In the genomic region with DNA sequence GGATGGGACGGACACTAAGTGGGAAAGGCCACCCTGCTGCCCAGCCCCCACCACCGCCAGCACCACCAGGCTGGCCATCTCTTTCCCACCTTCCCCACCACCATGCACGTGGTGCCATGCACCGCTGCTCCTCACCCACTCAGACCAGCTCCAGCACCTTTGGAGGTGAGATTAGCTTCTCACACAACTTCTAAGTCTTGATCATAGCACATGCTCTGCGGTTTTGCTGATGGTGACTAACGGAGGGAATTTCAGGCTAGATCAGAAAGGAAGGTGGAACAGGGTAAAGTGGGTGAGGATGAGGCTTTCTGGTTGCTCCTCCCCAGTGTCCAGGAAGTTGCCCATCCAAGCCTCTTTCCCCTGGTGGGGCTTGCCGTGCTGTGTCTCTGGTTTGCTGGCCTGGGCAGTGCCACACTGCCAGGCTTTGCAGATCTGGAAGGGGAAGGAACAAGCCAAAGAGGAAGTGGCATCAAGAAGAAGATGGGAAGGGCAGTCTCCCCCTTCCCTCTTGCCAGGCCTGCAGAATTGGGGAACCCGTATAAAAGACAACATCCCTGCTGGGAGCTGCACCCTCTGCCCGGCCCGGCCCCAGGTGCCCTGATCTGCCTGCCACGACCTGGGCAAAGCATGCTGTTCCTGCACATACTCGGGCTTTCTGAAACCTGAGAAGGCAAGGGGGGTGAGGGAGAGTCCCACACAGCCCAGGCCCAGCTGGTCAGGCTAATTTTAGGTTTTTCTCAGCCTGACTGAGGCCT, we compare ENCODE assay signal across 8 cellular contexts. TPM values are rescaled to one million over a fixed set of nuclear protein-coding genes. Genes with fewer than 3 reads are reported as not detected.
DNase-seq lines count a peak whose midpoint lies in the region; ATAC-seq and TF ChIP-seq lines count a peak whose summit lies in the region.

No MANE protein-coding gene starts in this region.

- H3K27me3 ChIP-seq in IMR-90 (ENCODE audit: control insufficient read depth, insufficient read depth, low read length) (no peaks in the 10 kb centered on the region), lung (ENCODE audit: control insufficient read depth, insufficient read depth) (no peaks in the 10 kb centered on the region)

- H3K4me3 ChIP-seq in IMR-90 (ENCODE audit: insufficient read depth, low read depth, low read length) (no peak overlapping the region), lung (no peak overlapping the region)

- peaks cover 0 to 3% of the 10 kb centered on the region in 2 donors for H3K9me3 Mint-ChIP-seq in activated T-cell treated with anti-CD3 and anti-CD28 coated beads, Interleukin-2, amount 50 U/mL, for 72 hours
- no peaks in the 10 kb centered on the region for H3K9me3 Mint-ChIP-seq in progenitor cell of endocrine pancreas (ENCODE audit: low read depth)

- H4K8ac ChIP-seq in IMR-90 (ENCODE audit: low read depth in 2 of 2, low read length in 2 of 2), result peak overlapping the region; percentile 31 to 95; a peak in 3 of 4 replicates

- peak; percentile 74 for DNase-seq in IMR-90
- DNase-seq in activated T-cell treated with anti-CD3 and anti-CD28 coated beads, Interleukin-2, amount 50 U/mL, for 72 hours, result peak; percentile 56 to 58
- peak; percentile 33 for DNase-seq in lung (ENCODE audit: low spot score)
- DNase-seq in NCI-H2107 (lab: John Stamatoyannopoulos, UW), result no peak
- no peak for DNase-seq in progenitor cell of endocrine pancreas (ENCODE audit: low spot score, unreplicated experiment)
- DNase-seq in NCI-H1105 (lab: John Stamatoyannopoulos, UW), result no peak

- H3K27ac Mint-ChIP-seq in activated T-cell treated with anti-CD3 and anti-CD28 coated beads, Interleukin-2, amount 50 U/mL, for 72 hours, result peak overlapping the region; percentile 55
- no peak overlapping the region for H3K27ac Mint-ChIP-seq in progenitor cell of endocrine pancreas

- BruUV-seq in IMR-90 (replicated peaks; lab: Mats Ljungman, UMichigan), result no TSS peak

- H3K4me1 Mint-ChIP-seq in activated T-cell treated with anti-CD3 and anti-CD28 coated beads, Interleukin-2, amount 50 U/mL, for 72 hours (ENCODE audit: low read depth), result peaks cover 84% of the 10 kb centered on the region
- peaks cover 8% of the 10 kb centered on the region for H3K4me1 Mint-ChIP-seq in progenitor cell of endocrine pancreas (ENCODE audit: low read depth)

- POLR2A ChIA-PET in IMR-90 (lab: Charles Lee; ENCODE audit: unreplicated experiment), result no interaction called here

- peaks cover 2% of the 10 kb centered on the region; the same call in 1 of the 2 replicates for H3K9me3 ChIP-seq in IMR-90 (ENCODE audit: control insufficient read depth, insufficient read depth, low read length)
- H3K9me3 ChIP-seq in lung (ENCODE audit: control insufficient read depth in 2 of 2, insufficient read depth in 1 of 2, low read length in 1 of 2), result no peaks in the 10 kb centered on the region

- H3K9ac ChIP-seq in IMR-90 (ENCODE audit: low read depth, low read length), result no peak overlapping the region

- H3K36me3 ChIP-seq in IMR-90 (ENCODE audit: control insufficient read depth, insufficient read depth, low read length) (no peaks in the 10 kb centered on the region), lung (ENCODE audit: control insufficient read depth in 2 of 2, insufficient read depth in 2 of 2, low read length in 2 of 2) (no peaks in the 10 kb centered on the region)

- peak overlapping the region; percentile 71; the same call in 1 of the 2 replicates for H2AK5ac ChIP-seq in IMR-90 (ENCODE audit: low read depth, low read length)

- peak; percentile 38 for ATAC-seq in GM18519 (IDR thresholded peaks at IDR 0.05; ENCODE audit: low FRiP score, unreplicated experiment)
- peak; percentile 64 for ATAC-seq in GM21717 (IDR thresholded peaks at IDR 0.05; ENCODE audit: unreplicated experiment)
- ATAC-seq in IMR-90 (ENCODE audit: low read depth), result peak; percentile 20; the same call in 1 of the 2 replicates
- ATAC-seq in activated T-cell treated with anti-CD3 and anti-CD28 coated beads, Interleukin-2, amount 50 U/mL, for 72 hours (replicated peaks in 1 of 2), result peak; percentile 52 to 59
- ATAC-seq in lung (ENCODE audit: insufficient read depth, low FRiP score), result peak; percentile 58

- no peaks in the 10 kb centered on the region for H4K20me1 ChIP-seq in IMR-90 (ENCODE audit: insufficient read depth, low read length)

- H3K4me3 Mint-ChIP-seq in activated T-cell treated with anti-CD3 and anti-CD28 coated beads, Interleukin-2, amount 50 U/mL, for 72 hours, result peak overlapping the region; percentile 66 to 74
- H3K4me3 Mint-ChIP-seq in progenitor cell of endocrine pancreas (ENCODE audit: low read depth), result no peak overlapping the region

- H3K18ac ChIP-seq in IMR-90 (ENCODE audit: low read depth, low read length), result peak overlapping the region; percentile 46; the same call in 1 of the 2 replicates

- H3K27me3 Mint-ChIP-seq in activated T-cell treated with anti-CD3 and anti-CD28 coated beads, Interleukin-2, amount 50 U/mL, for 72 hours (ENCODE audit: low read depth), result no peaks in the 10 kb centered on the region
- peaks cover 7% of the 10 kb centered on the region for H3K27me3 Mint-ChIP-seq in progenitor cell of endocrine pancreas

- peaks cover 29% of the 10 kb centered on the region for H3K4me1 ChIP-seq in IMR-90 (ENCODE audit: control insufficient read depth, insufficient read depth, low read length)
- peaks cover 0 to 10% of the 10 kb centered on the region in 2 donors for H3K4me1 ChIP-seq in lung (ENCODE audit: control insufficient read depth in 2 of 2, insufficient read depth in 2 of 2, low read length in 2 of 2)

- peak overlapping the region; percentile 77; the same call in 2 of the 3 replicates for H2BK15ac ChIP-seq in IMR-90 (ENCODE audit: low read depth, low read length)

- no peak overlapping the region for H3K56ac ChIP-seq in IMR-90 (ENCODE audit: extremely low read depth, insufficient read depth, low read length)

- no peak overlapping the region for H4K5ac ChIP-seq in IMR-90 (ENCODE audit: low read depth, low read length)

- peaks cover 0 to 5% of the 10 kb centered on the region in 2 experiments; a peak in 1 of 4 replicates for H3K79me1 ChIP-seq in IMR-90 (ENCODE audit: low read depth in 1 of 2, low read length in 2 of 2)

- peak overlapping the region; percentile 81 for H4K91ac ChIP-seq in IMR-90 (ENCODE audit: insufficient read depth, low read depth, low read length)

- dilution Hi-C loops in IMR-90 (cut with HindIII; ENCODE audit: low sequenced_read_pairs, unreplicated experiment), result no loop called here

- in situ Hi-C loops in IMR-90 (cut with MboI; ENCODE audit: low sequenced_read_pairs), result no loop called here

- peak overlapping the region; percentile 93 for H2AK9ac ChIP-seq in IMR-90 (replicated peaks; ENCODE audit: low read depth, low read length, poor library complexity)

- H2BK120ac ChIP-seq in IMR-90 (ENCODE audit: low read depth, low read length), result peak overlapping the region; percentile 90

- TF ChIP-seq CTCF in IMR-90 (conservative IDR thresholded peaks at IDR 0.05; ENCODE audit: low read depth, low read length), result no peak
- TF ChIP-seq CTCF in lung (IDR thresholded peaks at IDR 0.05; ENCODE audit: control extremely low read depth, extremely low read depth), result no peak
- no peak for TF ChIP-seq CTCF in progenitor cell of endocrine pancreas (IDR thresholded peaks at IDR 0.05; ENCODE audit: unreplicated experiment)

- H3K14ac ChIP-seq in IMR-90 (replicated peaks; ENCODE audit: low read depth, low read length), result peak overlapping the region; percentile 64

- H3K4me2 ChIP-seq in IMR-90 (ENCODE audit: low read depth, low read length), result no peak overlapping the region

- no peak for TF ChIP-seq POLR2A in IMR-90 (IDR thresholded peaks at IDR 0.05; ENCODE audit: low read depth, low read length)

- TF ChIP-seq RAD21 in IMR-90 (IDR thresholded peaks at IDR 0.05; ENCODE audit: low read length), result no peak

- peak overlapping the region; percentile 59 for H2BK5ac ChIP-seq in IMR-90 (ENCODE audit: low read depth, low read length, poor library complexity, severe bottlenecking)

- intact Hi-C loops in IMR-90 (cut with micrococcal nuclease), result loop anchor here (10.0 kb wide), 1 partner anchor 816 kb away; no protein-coding TSS in a partner anchor

- H3K36me3 Mint-ChIP-seq in activated T-cell treated with anti-CD3 and anti-CD28 coated beads, Interleukin-2, amount 50 U/mL, for 72 hours (ENCODE audit: insufficient read depth in 2 of 2), result no peaks in the 10 kb centered on the region
- no peaks in the 10 kb centered on the region for H3K36me3 Mint-ChIP-seq in progenitor cell of endocrine pancreas (ENCODE audit: insufficient read depth)

- peak overlapping the region; percentile 87 for H2BK20ac ChIP-seq in IMR-90 (ENCODE audit: low read depth, low read length)

- WGBS in IMR-90 (ENCODE audit: extremely low coverage in 2 of 2, insufficient read length in 1 of 2), 2 experiments, result 20% methylated on average over 2 of the region's 12 CpGs; no CpG with 5 or more reads in 1 of the 2 experiments
- 50 to 60% methylated on average over 12 of the region's 12 CpGs for WGBS in lung, 2 donors

- peak overlapping the region; percentile 86 for H3K4ac ChIP-seq in IMR-90 (ENCODE audit: low read depth, low read length)

- H2AFZ ChIP-seq in IMR-90 (replicated peaks; ENCODE audit: low read length, poor library complexity), result peak overlapping the region; percentile 86

- H3K27ac ChIP-seq in IMR-90 (ENCODE audit: insufficient read depth, low read length) (no peak overlapping the region), lung (ENCODE audit: low read depth in 1 of 2, low read length in 1 of 2) (peak overlapping the region in 1 of 2 donors; percentile 52)

- H3K9me1 ChIP-seq in IMR-90 (ENCODE audit: insufficient read depth, low read length), result peaks cover 26% of the 10 kb centered on the region

- CTCF ChIA-PET in IMR-90 (lab: Yijun Ruan, JAX), result interaction anchor here (0.6 kb wide), 1 partner anchor 302 kb away, joined by 4 read pairs; no protein-coding TSS in a partner anchor

- H3K23ac ChIP-seq in IMR-90 (ENCODE audit: low read depth, low read length), result peak overlapping the region; percentile 31; the same call in 1 of the 2 replicates

TF ChIP-seq in IMR-90, 13 proteins besides CTCF, POLR2A, EP300 and RAD21 (continues in another document):
- TF ChIP-seq MAZ (IDR thresholded peaks at IDR 0.05; ENCODE audit: borderline replicate concordance, low read depth, low read length), result peak; percentile 26; the same call in 1 of the 2 replicates
- no peak for TF ChIP-seq FOS (IDR thresholded peaks at IDR 0.05; ENCODE audit: low read depth, low read length)
- no peak for TF ChIP-seq RFX5 (IDR thresholded peaks at IDR 0.05; ENCODE audit: low read depth, low read length)

RNA-seq across cellular contexts. Expression of a gene that starts 44.3 kb away (rescaled TPM):
- total RNA-seq in IMR-90 (2012; rRNA removed) (71.7 and 95.3 TPM in 2 replicates), lung (100 to 1,000 TPM in 1 of 2 donors, 10 to 100 TPM in 1; 69.1 to 123 TPM), progenitor cell of endocrine pancreas (44.1 and 49.0 TPM in 2 replicates)
- polyA plus RNA-seq in IMR-90 (2012; rRNA removed) (31.3 and 38.2 TPM in 2 replicates), lung (10 to 100 TPM; 19.4 to 45.1 TPM)
- polyA plus RNA-seq in IMR-90 (2012; cell fraction: cytosol; rRNA removed), result 5.8 and 13.0 TPM in 2 replicates
- 6.4 and 42.5 TPM in 2 replicates for polyA plus RNA-seq in IMR-90 (2012; cell fraction: nucleus; rRNA removed; ENCODE audit: low replicate concordance)
- total RNA-seq in activated T-cell treated with anti-CD3 and anti-CD28 coated beads, Interleukin-2, amount 50 U/mL, for 72 hours, result 100 to 1,000 TPM; 130 to 149 TPM

Comparison
In these comparisons a context has a peak if more than half of its experiments do, and no peak if none do; other contexts are left out.
1. DNase-seq: peak in IMR-90 (single experiment), activated T-cell treated with anti-CD3 and anti-CD28 coated beads, Interleukin-2, amount 50 U/mL, for 72 hours (2 of 2) and lung (single experiment); none in NCI-H2107 (single experiment), progenitor cell of endocrine pancreas (single experiment) and NCI-H1105 (single experiment).
2. Peak in every context shown above with its lines, with median percentiles within 50 percentile points of each other: ATAC-seq.